ENCODE assay signal across 11 cellular contexts in genomic region chr10:95297402-95297801, GRCh38. TPM values are rescaled to one million over a fixed set of nuclear protein-coding genes. Genes with fewer than 3 reads are reported as not detected.
DNase-seq lines count a peak whose midpoint lies in the region; ATAC-seq and TF ChIP-seq lines count a peak whose summit lies in the region.
"Had no signal": no experiment of that assay in that cellular context is flagged by ENCODE, and none has a peak within 500 bp of the region (broad histone marks: within the 10 kb centered on the region; RNA-seq: fewer than 3 reads in every experiment).

No MANE protein-coding gene starts in this region.

- CTCF ChIA-PET in naive thymus-derived CD4-positive, alpha-beta T cell (lab: Charles Lee) = no interaction called here

- H3K4me3 ChIP-seq in right atrium auricular region = no peak overlapping the region
- H3K4me3 ChIP-seq in naive thymus-derived CD4-positive, alpha-beta T cell (ENCODE audit: low read length) = no peak overlapping the region
- H3K4me3 ChIP-seq: gastrocnemius medialis had no signal

- DNase-seq in Right ventricle myocardium superior (no peak), right atrium auricular region (ENCODE audit: low spot score) (no peak), MV-4-11 (lab: John Stamatoyannopoulos, UW) (peak; percentile 74), DMS 273 treated with DMSO at 0.1 percent for 48 hours (lab: John Stamatoyannopoulos, UW) (no peak)
- DNase-seq in stimulated activated CD4-positive, alpha-beta T cell treated with anti-CD3 and anti-CD28 coated beads, Interleukin-1b, Interleukin-23, amount 100 ng/mL, for 48 hours = no peak
- DNase-seq in naive thymus-derived CD4-positive, alpha-beta T cell = no peak
- DNase-seq: gastrocnemius medialis had no signal

- H3K4me3 Mint-ChIP-seq in naive thymus-derived CD4-positive, alpha-beta T cell = no peak overlapping the region
- H3K4me3 Mint-ChIP-seq: central memory CD8-positive, alpha-beta T cell had no signal

- H3K9me3 ChIP-seq in right atrium auricular region = no peaks in the 10 kb centered on the region
- no peaks in the 10 kb centered on the region for H3K9me3 ChIP-seq in naive thymus-derived CD4-positive, alpha-beta T cell (ENCODE audit: control insufficient read depth in 2 of 3, low read length in 3 of 3)
- H3K9me3 ChIP-seq: gastrocnemius medialis had no signal

- no peak overlapping the region for H3K27ac Mint-ChIP-seq in naive thymus-derived CD4-positive, alpha-beta T cell

- ATAC-seq in Right ventricle myocardium superior (ENCODE audit: poor library complexity) (peak; percentile 61), HG02852 (IDR thresholded peaks at IDR 0.05; ENCODE audit: unreplicated experiment) (peak; percentile 38), HG02870 (IDR thresholded peaks at IDR 0.05; ENCODE audit: unreplicated experiment) (no peak)
- no peak for ATAC-seq in naive thymus-derived CD4-positive, alpha-beta T cell
- ATAC-seq: gastrocnemius medialis, Panc1 had no signal

- POLR2A ChIA-PET in naive thymus-derived CD4-positive, alpha-beta T cell (lab: Charles Lee) = no interaction called here

- H3K9me3 Mint-ChIP-seq in naive thymus-derived CD4-positive, alpha-beta T cell = peaks cover 0 to 2% (median 0%) of the 10 kb centered on the region in 11 donors
- H3K9me3 Mint-ChIP-seq: central memory CD8-positive, alpha-beta T cell had no signal

- intact Hi-C loops in Right ventricle myocardium superior (cut with DNase I) = no loop called here
- intact Hi-C loops in naive thymus-derived CD4-positive, alpha-beta T cell (cut with micrococcal nuclease) = loop anchor here in 1 of 2 donors (5.0 kb wide), 1 partner anchor 265 kb away; the partner anchor contains the start of gene SORBS1

- no peaks in the 10 kb centered on the region for H3K36me3 ChIP-seq in right atrium auricular region
- H3K36me3 ChIP-seq in naive thymus-derived CD4-positive, alpha-beta T cell (ENCODE audit: control insufficient read depth in 2 of 3, insufficient read depth in 3 of 3, low read length in 3 of 3) = no peaks in the 10 kb centered on the region
- H3K36me3 ChIP-seq: gastrocnemius medialis had no signal

- H3K4me1 Mint-ChIP-seq in naive thymus-derived CD4-positive, alpha-beta T cell = peaks cover 0 to 35% (median 14%) of the 10 kb centered on the region in 7 donors

- no peak overlapping the region for H3K27ac ChIP-seq in right atrium auricular region
- H3K27ac ChIP-seq in naive thymus-derived CD4-positive, alpha-beta T cell (ENCODE audit: low read depth, low read length) = no peak overlapping the region
- H3K27ac ChIP-seq: gastrocnemius medialis had no signal

- peaks cover 6 to 21% (median 13%) of the 10 kb centered on the region in 5 donors for H3K27me3 Mint-ChIP-seq in naive thymus-derived CD4-positive, alpha-beta T cell
- H3K27me3 Mint-ChIP-seq: central memory CD8-positive, alpha-beta T cell had no signal

- TF ChIP-seq CTCF in right atrium auricular region (IDR thresholded peaks at IDR 0.05) = no peak

- no peaks in the 10 kb centered on the region for H3K27me3 ChIP-seq in right atrium auricular region
- H3K27me3 ChIP-seq in naive thymus-derived CD4-positive, alpha-beta T cell (ENCODE audit: control insufficient read depth in 2 of 2, insufficient read depth in 2 of 2, low read length in 2 of 2) = no peaks in the 10 kb centered on the region
- H3K27me3 ChIP-seq: gastrocnemius medialis had no signal

- H3K4me1 ChIP-seq in right atrium auricular region = peaks cover 0 to 20% of the 10 kb centered on the region in 2 donors
- peaks cover 6 to 12% of the 10 kb centered on the region in 2 donors for H3K4me1 ChIP-seq in naive thymus-derived CD4-positive, alpha-beta T cell (ENCODE audit: control insufficient read depth in 2 of 2, insufficient read depth in 2 of 2, low read length in 2 of 2)

- H3K36me3 Mint-ChIP-seq in naive thymus-derived CD4-positive, alpha-beta T cell = peaks cover 0 to 2% (median 0%) of the 10 kb centered on the region in 5 donors

RNA-seq across cellular contexts. Expression of gene PDLIM1, which starts 6.6 kb away (rescaled TPM):
- 226 TPM for total RNA-seq in Right ventricle myocardium superior
- 100 to 1,000 TPM; 126 to 130 TPM for total RNA-seq in right atrium auricular region
- total RNA-seq in naive thymus-derived CD4-positive, alpha-beta T cell = 10 to 100 TPM in 2 of 5 experiments, under 1 TPM in 3; 0.32 to 27.6 (median 0.61) TPM
- polyA plus RNA-seq in naive thymus-derived CD4-positive, alpha-beta T cell = 1 to 10 TPM in 1 of 2 donors, under 1 TPM in 1; 0.89 to 1.2 TPM

Comparison
In these comparisons a context has a peak if more than half of its experiments do, and no peak if none do; other contexts are left out.
1. ATAC-seq: peak in Right ventricle myocardium superior (single experiment) and HG02852 (single experiment); none in naive thymus-derived CD4-positive, alpha-beta T cell (single experiment) and HG02870 (single experiment).